In the genomic region with DNA sequence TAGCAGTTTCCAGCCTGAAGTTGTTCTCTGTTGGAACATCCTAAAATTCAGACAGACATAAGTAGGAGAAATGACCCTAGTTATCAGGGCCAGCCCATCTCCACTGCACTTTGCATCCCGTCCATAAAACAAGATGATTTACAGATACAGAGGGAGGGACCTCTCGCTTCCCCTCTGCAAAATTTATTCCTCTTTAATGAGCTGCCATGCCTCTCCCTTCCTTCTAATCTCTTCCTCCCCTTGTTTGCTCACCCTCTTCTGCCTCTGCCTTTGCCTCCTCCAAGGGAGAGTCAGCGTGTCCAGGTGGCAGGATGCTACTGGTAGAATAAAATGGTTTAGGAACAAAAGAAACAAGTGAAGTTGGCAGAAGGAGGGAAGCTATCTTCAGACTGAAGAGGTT, we compare ENCODE assay signal across 21 cellular contexts.
"Had no signal": no experiment of that assay in that cellular context is flagged by ENCODE, and none has a peak within 500 bp of the region (broad histone marks: within the 10 kb centered on the region; RNA-seq: fewer than 3 reads in every experiment).

No MANE protein-coding gene starts in this region.

- H3K27me3 ChIP-seq: body of pancreas, right lobe of liver, transverse colon had no signal

- H3K36me3 ChIP-seq: right lobe of liver, transverse colon had no signal

- H3K27ac ChIP-seq: body of pancreas, right lobe of liver had no signal

- H3K4me1 ChIP-seq: right lobe of liver had no signal

- H3K9me3 ChIP-seq: body of pancreas, right lobe of liver, transverse colon had no signal

- ATAC-seq: activated T-cell treated with anti-CD3 and anti-CD28 coated beads, Interleukin-2, amount 50 U/mL, for 72 hours; body of pancreas; effector memory CD8-positive, alpha-beta T cell; right lobe of liver had no signal

- DNase-seq: activated B cell treated with CpG ODN at 0.5 μM for 24 hours; activated CD4-positive, alpha-beta T cell treated with anti-CD3 and anti-CD28 coated beads, Interleukin-2, amount 10 ng/mL, durations not matched to agents 24 days and 14 days; activated CD8-positive, alpha-beta memory T cell treated with anti-CD3 and anti-CD28 coated beads, Interleukin-2, amount 50 U/mL, for 48 hours; activated gamma-delta T cell treated with Interleukin-2 at 50 U/mL for 16 hours; activated T-cell treated with anti-CD3 and anti-CD28 coated beads, Interleukin-2, amount 50 U/mL, for 72 hours; amniotic stem cell; body of pancreas; central memory CD4-positive, alpha-beta T cell; cortex of kidney; effector memory CD8-positive, alpha-beta T cell; foreskin melanocyte; head of caudate nucleus; mesendoderm; occipital lobe; right lobe of liver; stimulated activated CD4-positive, alpha-beta T cell treated with anti-CD3 and anti-CD28 coated beads, Interleukin-4, amount 100 ng/mL, for 4 hours; stimulated activated CD8-positive, alpha-beta memory T cell treated with anti-CD3 and anti-CD28 coated beads, Interleukin-4, amount 100 ng/mL, for 48 hours; stimulated activated naive CD4-positive, alpha-beta T cell treated with Interleukin-2 at 50 U/mL for 16 hours; substantia nigra; transverse colon had no signal

- H3K4me3 ChIP-seq: body of pancreas, right lobe of liver, smooth muscle cell, transverse colon had no signal
